8 cellular contexts compared by ENCODE assay signal in the genomic region with DNA sequence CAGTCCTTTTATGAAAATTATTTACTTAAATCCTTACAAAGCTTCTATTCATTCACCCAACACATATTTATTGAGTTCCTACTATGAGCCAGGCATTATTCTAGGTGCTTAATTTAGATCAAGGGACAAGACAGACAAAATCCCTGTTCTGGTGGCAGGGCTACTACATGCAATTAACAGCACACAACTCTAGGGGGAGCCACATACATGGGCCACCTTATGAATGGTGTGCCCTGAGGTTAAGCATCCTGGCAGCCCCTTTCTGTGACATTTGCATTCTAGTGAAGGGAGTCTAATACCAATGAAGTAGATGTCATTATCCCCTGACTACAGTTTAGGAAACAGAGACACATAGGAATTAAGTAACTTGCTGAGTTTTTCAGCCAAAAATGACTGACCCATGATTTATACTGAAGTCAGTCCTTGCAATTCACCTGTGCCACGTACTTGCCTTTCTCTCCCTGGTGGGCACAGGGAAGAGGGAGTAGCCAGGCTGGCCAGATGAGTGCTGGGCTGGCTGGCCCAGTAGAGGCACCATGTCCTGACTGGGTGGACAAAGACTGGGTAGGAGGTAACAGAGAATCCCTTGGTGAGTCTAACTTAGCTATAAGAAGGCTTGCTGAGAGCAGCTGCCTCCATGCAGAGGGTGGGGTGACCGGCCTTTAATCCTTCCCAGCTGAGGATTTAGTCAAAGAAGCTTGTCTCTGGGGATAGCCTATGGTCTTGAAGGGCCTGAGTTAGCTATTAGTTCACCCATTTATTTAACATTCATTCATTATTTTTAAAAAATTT. TPM values are rescaled to one million over a fixed set of nuclear protein-coding genes. Genes with fewer than 3 reads are reported as not detected.
DNase-seq lines count a peak whose midpoint lies in the region; ATAC-seq and TF ChIP-seq lines count a peak whose summit lies in the region.

No MANE protein-coding gene starts in this region.

- no peak overlapping the region for H3K27ac Mint-ChIP-seq in activated CD4-positive, alpha-beta T cell treated with anti-CD3 and anti-CD28 coated beads for 36 hours
- no peak overlapping the region for H3K27ac Mint-ChIP-seq in activated CD4-positive, alpha-beta T cell treated with anti-CD3 and anti-CD28 coated beads, Interleukin-2, amount 10 ng/mL, durations not matched to agents 7 days and 5 days

- peaks cover 34% of the 10 kb centered on the region for H3K27me3 Mint-ChIP-seq in activated CD4-positive, alpha-beta T cell treated with anti-CD3 and anti-CD28 coated beads for 36 hours
- H3K27me3 Mint-ChIP-seq in activated CD4-positive, alpha-beta T cell treated with anti-CD3 and anti-CD28 coated beads, Interleukin-2, amount 10 ng/mL, durations not matched to agents 7 days and 5 days = peaks cover 20% of the 10 kb centered on the region

- no peaks in the 10 kb centered on the region for H3K4me1 Mint-ChIP-seq in activated CD4-positive, alpha-beta T cell treated with anti-CD3 and anti-CD28 coated beads for 36 hours
- no peaks in the 10 kb centered on the region for H3K4me1 Mint-ChIP-seq in activated CD4-positive, alpha-beta T cell treated with anti-CD3 and anti-CD28 coated beads, Interleukin-2, amount 10 ng/mL, durations not matched to agents 7 days and 5 days

- POLR2A ChIA-PET in activated CD4-positive, alpha-beta T cell treated with anti-CD3 and anti-CD28 coated beads for 36 hours (lab: Charles Lee) = no interaction called here
- POLR2A ChIA-PET in activated CD4-positive, alpha-beta T cell treated with anti-CD3 and anti-CD28 coated beads, Interleukin-2, amount 10 ng/mL, durations not matched to agents 7 days and 5 days (lab: Charles Lee) = no interaction called here

- ATAC-seq in activated CD4-positive, alpha-beta T cell treated with anti-CD3 and anti-CD28 coated beads for 36 hours = peak; percentile 57
- ATAC-seq in HG03521 (IDR thresholded peaks at IDR 0.05; ENCODE audit: unreplicated experiment) = no peak

- no peak overlapping the region for H3K4me3 ChIP-seq in cardiac fibroblast (replicated peaks in 1 of 2; ENCODE audit: low read depth in 2 of 2, low read length in 2 of 2)

- no peaks in the 10 kb centered on the region for H3K36me3 Mint-ChIP-seq in activated CD4-positive, alpha-beta T cell treated with anti-CD3 and anti-CD28 coated beads for 36 hours (ENCODE audit: low read depth)
- no peaks in the 10 kb centered on the region for H3K36me3 Mint-ChIP-seq in activated CD4-positive, alpha-beta T cell treated with anti-CD3 and anti-CD28 coated beads, Interleukin-2, amount 10 ng/mL, durations not matched to agents 7 days and 5 days (ENCODE audit: low read depth)

- DNase-seq in activated CD4-positive, alpha-beta T cell treated with anti-CD3 and anti-CD28 coated beads for 36 hours = peak; percentile 43
- no peak for DNase-seq in activated CD4-positive, alpha-beta T cell treated with anti-CD3 and anti-CD28 coated beads, Interleukin-2, amount 50 U/mL, for 4 hours
- DNase-seq in NCI-H460 (ENCODE audit: extremely low read depth, low read depth) = peak; percentile 8
- peak in 1 of 2 donors; percentile 10 for DNase-seq in cardiac fibroblast (ENCODE audit: low read depth in 2 of 2)
- peak; percentile 33 for DNase-seq in stimulated activated CD8-positive, alpha-beta memory T cell treated with anti-CD3 and anti-CD28 coated beads, Interleukin-4, amount 100 ng/mL, for 48 hours
- DNase-seq in T1000 (lab: John Stamatoyannopoulos, UW) = no peak
- no peak for DNase-seq in activated CD4-positive, alpha-beta T cell treated with anti-CD3 and anti-CD28 coated beads, Interleukin-2, amount 10 ng/mL, durations not matched to agents 7 days and 5 days

- no peaks in the 10 kb centered on the region for H3K9me3 Mint-ChIP-seq in activated CD4-positive, alpha-beta T cell treated with anti-CD3 and anti-CD28 coated beads for 36 hours (ENCODE audit: low read depth)
- H3K9me3 Mint-ChIP-seq in activated CD4-positive, alpha-beta T cell treated with anti-CD3 and anti-CD28 coated beads, Interleukin-2, amount 10 ng/mL, durations not matched to agents 7 days and 5 days = no peaks in the 10 kb centered on the region

- TF ChIP-seq CTCF in cardiac fibroblast (IDR thresholded peaks at IDR 0.05; ENCODE audit: low read depth, low read length) = peak; percentile 35

- H3K4me3 Mint-ChIP-seq in activated CD4-positive, alpha-beta T cell treated with anti-CD3 and anti-CD28 coated beads for 36 hours = no peak overlapping the region
- no peak overlapping the region for H3K4me3 Mint-ChIP-seq in activated CD4-positive, alpha-beta T cell treated with anti-CD3 and anti-CD28 coated beads, Interleukin-2, amount 10 ng/mL, durations not matched to agents 7 days and 5 days

- intact Hi-C loops in activated CD4-positive, alpha-beta T cell treated with anti-CD3 and anti-CD28 coated beads for 36 hours (cut with DNase I, micrococcal nuclease) = no loop called here

- CTCF ChIA-PET in activated CD4-positive, alpha-beta T cell treated with anti-CD3 and anti-CD28 coated beads for 36 hours (lab: Charles Lee) = interaction anchor here (0.7 to 1.8 kb wide), 6 partner anchors 12 to 439 kb away, joined by 3 to 10 read pairs (median 3); no protein-coding TSS in a partner anchor
- CTCF ChIA-PET in activated CD4-positive, alpha-beta T cell treated with anti-CD3 and anti-CD28 coated beads, Interleukin-2, amount 10 ng/mL, durations not matched to agents 7 days and 5 days (lab: Charles Lee) = interaction anchor here (1.8 kb wide), 1 partner anchor 9 kb away, joined by 4 read pairs; no protein-coding TSS in a partner anchor

RNA-seq across cellular contexts. Expression of gene ELF5, which starts 52.0 kb away (rescaled TPM):
- total RNA-seq in activated CD4-positive, alpha-beta T cell treated with anti-CD3 and anti-CD28 coated beads for 36 hours = not detected
- total RNA-seq in NCI-H460 (2014; rRNA removed; shearing (Covaris generic)) = not detected in 2 replicates
- 0.06 TPM in 1 of 2 replicates, not detected in the other for polyA plus RNA-seq in NCI-H460 (2014; cell fraction: nucleus; rRNA removed)
- total RNA-seq in activated CD4-positive, alpha-beta T cell treated with anti-CD3 and anti-CD28 coated beads, Interleukin-2, amount 10 ng/mL, durations not matched to agents 7 days and 5 days = not detected

RNA-seq across cellular contexts. Expression of gene EHF, which starts 55.3 kb away (rescaled TPM):
- total RNA-seq in activated CD4-positive, alpha-beta T cell treated with anti-CD3 and anti-CD28 coated beads for 36 hours = under 1 TPM; 0.14 to 0.25 TPM
- total RNA-seq in NCI-H460 (2014; rRNA removed; shearing (Covaris generic)) = 0.10 and 0.20 TPM in 2 replicates
- 0.04 TPM in 1 of 2 replicates, not detected in the other for polyA plus RNA-seq in NCI-H460 (2014; cell fraction: nucleus; rRNA removed)
- total RNA-seq in activated CD4-positive, alpha-beta T cell treated with anti-CD3 and anti-CD28 coated beads, Interleukin-2, amount 10 ng/mL, durations not matched to agents 7 days and 5 days = under 1 TPM in 1 of 2 experiments, not detected in 1; 0.47 TPM

Comparison
In these comparisons a context has a peak if more than half of its experiments do, and no peak if none do; other contexts are left out.
1. DNase-seq: peak in activated CD4-positive, alpha-beta T cell treated with anti-CD3 and anti-CD28 coated beads for 36 hours (single experiment), NCI-H460 (single experiment) and stimulated activated CD8-positive, alpha-beta memory T cell treated with anti-CD3 and anti-CD28 coated beads, Interleukin-4, amount 100 ng/mL, for 48 hours (single experiment); none in activated CD4-positive, alpha-beta T cell treated with anti-CD3 and anti-CD28 coated beads, Interleukin-2, amount 50 U/mL, for 4 hours (0 of 2), T1000 (single experiment) and activated CD4-positive, alpha-beta T cell treated with anti-CD3 and anti-CD28 coated beads, Interleukin-2, amount 10 ng/mL, durations not matched to agents 7 days and 5 days (single experiment).